Comparison of ENCODE assay signal across 8 cellular contexts in genomic region chr3:49689046-49689886, GRCh38. TPM values are rescaled to one million over a fixed set of nuclear protein-coding genes. Genes with fewer than 3 reads are reported as not detected.
DNase-seq lines count a peak whose midpoint lies in the region; ATAC-seq, FAIRE-seq and TF ChIP-seq lines count a peak whose summit lies in the region.

MST1 (minus strand) TSS chr3:49689474; CDS start chr3:49688691, 783 bp downstream.
RNF123 (plus strand) TSS chr3:49689557; CDS start chr3:49691166, 1,609 bp downstream.

- intact Hi-C loops in GM12878 (cut with micrococcal nuclease; ENCODE audit: unreplicated experiment) = no loop called here

- TSS peak; percentile 91 for BruUV-seq in GM12878 (replicated peaks; lab: Mats Ljungman, UMichigan)

- no peak within 1 kb of the TSS for H3K27ac ChIP-seq in SK-N-MC
- H3K27ac ChIP-seq in GM12878 (ENCODE audit: control insufficient read depth, insufficient read depth) = peak within 1 kb of the TSS; percentile 89
- peak within 1 kb of the TSS; percentile 54 to 94 (median 88) for H3K27ac ChIP-seq in skin epidermis

- in situ Hi-C loops in GM12878 (cut with MboI) = no loop called here

- H3K9me3 ChIP-seq in SK-N-MC (ENCODE audit: low read depth, low read length) (no peaks in the 10 kb centered on the region), GM12878 (replicated peaks; ENCODE audit: control insufficient read depth, insufficient read depth, low read length) (no peaks in the 10 kb centered on the region), iPS-15b (ENCODE audit: control insufficient read depth, insufficient read depth, low read length) (no peaks in the 10 kb centered on the region)

- SMC1A ChIA-PET in GM12878 (lab: Charles Lee; ENCODE audit: uncharacterized antibody, unreplicated experiment) = no interaction called here

- 2% methylated on average over 62 of the region's 63 CpGs for WGBS in GM12878 (ENCODE audit: insufficient coverage, insufficient replicate concordance, low lambda C conversion rate, missing lambda C conversion rate)

- H3K27me3 ChIP-seq in GM12878 (replicated peaks in 1 of 2; ENCODE audit: control insufficient read depth in 2 of 2, insufficient read depth in 2 of 2, low read length in 1 of 2) (no peaks in the 10 kb centered on the region), iPS-15b (ENCODE audit: control insufficient read depth, insufficient read depth, low read length) (no peaks in the 10 kb centered on the region)

- peak within 1 kb of the TSS; percentile 99 for H3K4me2 ChIP-seq in GM12878 (ENCODE audit: control insufficient read depth, insufficient read depth)

- TF ChIP-seq EP300 in GM12878 (IDR thresholded peaks at IDR 0.05; ENCODE audit: borderline replicate concordance in 1 of 2, control insufficient read depth in 1 of 2, low read depth in 2 of 2, low read length in 2 of 2) = no peak

- H3K36me3 ChIP-seq in SK-N-MC (ENCODE audit: insufficient read depth, low read length) (no peaks in the 10 kb centered on the region), GM12878 (ENCODE audit: control insufficient read depth in 2 of 2, insufficient read depth in 2 of 2, low read length in 1 of 2) (no peaks in the 10 kb centered on the region), iPS-15b (ENCODE audit: control insufficient read depth, insufficient read depth, low read length) (peaks cover 4% of the 10 kb centered on the region)

- ATAC-seq in HG02870 (IDR thresholded peaks at IDR 0.05; ENCODE audit: unreplicated experiment) = peak; percentile 59
- ATAC-seq in GM12878 = peak; percentile 87

- TF ChIP-seq POLR2A in GM12878 (IDR thresholded peaks at IDR 0.05; ENCODE audit: low read depth, low read length) = peak; percentile 83

- H3K9ac ChIP-seq in SK-N-MC (ENCODE audit: insufficient read length) (peak within 1 kb of the TSS; percentile 86), GM12878 (ENCODE audit: control insufficient read depth, insufficient read depth, low read length) (peak within 1 kb of the TSS; percentile 91), iPS-15b (ENCODE audit: low read depth, low read length) (peak within 1 kb of the TSS; percentile 60)

- H3K4me1 ChIP-seq in GM12878 (ENCODE audit: control insufficient read depth, insufficient read depth, low read length) (no peaks in the 10 kb centered on the region; the same call in 1 of the 2 replicates), iPS-15b (ENCODE audit: control insufficient read depth, insufficient read depth, low read length) (peaks cover 3% of the 10 kb centered on the region)

- RAD21 ChIA-PET in GM12878 (lab: Charles Lee; ENCODE audit: unreplicated experiment) = no interaction called here

- peak; percentile 48 for TF ChIP-seq CTCF in GM12874 (IDR thresholded peaks at IDR 0.05; ENCODE audit: insufficient read depth, low read depth, low read length)
- peak; percentile 23 to 46 (median 26); a peak in 2 of 6 replicates for TF ChIP-seq CTCF in GM12878 (IDR thresholded peaks at IDR 0.05 in 2 of 3, conservative IDR thresholded peaks at IDR 0.05 in 1 of 3; ENCODE audit: control insufficient read depth in 2 of 3, extremely low read depth in 1 of 3, insufficient read depth in 1 of 3, low read depth in 3 of 3, low read length in 3 of 3)

- H4K20me1 ChIP-seq in GM12878 (ENCODE audit: control insufficient read depth, insufficient read depth) = no peaks in the 10 kb centered on the region

- H2AFZ ChIP-seq in GM12878 (ENCODE audit: control insufficient read depth, low read depth, low read length) = peak within 1 kb of the TSS; percentile 98

- DNase-seq in SK-N-MC (ENCODE audit: low read depth, low spot score) (peak; percentile 26), GM12878 (ENCODE audit: low read depth, low spot score) (peak; percentile 59), NCI-H2081 treated with DMSO at 0.1 percent for 48 hours (lab: John Stamatoyannopoulos, UW) (no peak), NCI-H1105 treated with DMSO at 0.1 percent for 48 hours (lab: John Stamatoyannopoulos, UW) (no peak)

- peaks cover 14% of the 10 kb centered on the region for H3K79me2 ChIP-seq in GM12878 (ENCODE audit: control insufficient read depth, insufficient read depth, low read length)

- POLR2A ChIA-PET in GM12878 (lab: Charles Lee) = interaction anchor here (0.5 to 1.1 kb wide), 2 partner anchors 59 to 126 kb away, joined by 3 to 5 read pairs; no protein-coding TSS in a partner anchor

- H3K4me3 ChIP-seq in SK-N-MC (peak within 1 kb of the TSS; percentile 85), GM12878 (peak within 1 kb of the TSS; percentile 62), iPS-15b (ENCODE audit: low read depth, low read length) (peak within 1 kb of the TSS; percentile 82), skin epidermis (peak within 1 kb of the TSS; percentile 89 to 100 (median 98))

- TF ChIP-seq RAD21 in GM12878 (IDR thresholded peaks at IDR 0.05; ENCODE audit: insufficient read depth, low read depth, low read length) = no peak

- CTCF ChIA-PET in GM12878 (lab: Yijun Ruan, JAX) = interaction anchor here (0.6 to 1.3 kb wide), 3 partner anchors 14 to 354 kb away, joined by 3 read pairs; no protein-coding TSS in a partner anchor

- FAIRE-seq in GM12878 (lab: Jason Lieb, UNC) = no peak

TF ChIP-seq in GM12878, 131 proteins besides CTCF, POLR2A, EP300 and RAD21 (continues in another document):
- TF ChIP-seq EGR1 (IDR thresholded peaks at IDR 0.05; ENCODE audit: borderline replicate concordance in 1 of 2, low read depth in 2 of 2, low read length in 2 of 2) = peak in 1 of 2 experiments; percentile 17; a peak in 1 of 3 replicates
- TF ChIP-seq CREM (IDR thresholded peaks at IDR 0.05; ENCODE audit: low read depth) = peak; percentile 46; the same call in 1 of the 2 replicates
- TF ChIP-seq RB1 (IDR thresholded peaks at IDR 0.05; ENCODE audit: borderline replicate concordance) = peak; percentile 60; the same call in 1 of the 2 replicates
- TF ChIP-seq HCFC1 (IDR thresholded peaks at IDR 0.05; ENCODE audit: low read length) = peak; percentile 81
- TF ChIP-seq PBX3 (IDR thresholded peaks at IDR 0.05; ENCODE audit: insufficient replicate concordance, low read depth, low read length) = peak; percentile 3
- 0 out of 2 replicates have a peak, but pooled peaks have one; percentile 59 for TF ChIP-seq TARDBP (IDR thresholded peaks at IDR 0.05; ENCODE audit: borderline replicate concordance)
- no peak for TF ChIP-seq MEF2A (IDR thresholded peaks at IDR 0.05; ENCODE audit: insufficient read depth, low read depth, low read length)
- no peak for TF ChIP-seq ZNF217 (IDR thresholded peaks at IDR 0.05)
- peak; percentile 58; the same call in 1 of the 2 replicates for TF ChIP-seq NBN (IDR thresholded peaks at IDR 0.05)
- TF ChIP-seq NRF1 (conservative IDR thresholded peaks at IDR 0.05; ENCODE audit: low read depth, low read length) = peak; percentile 87

RNA-seq across cellular contexts. Expression of gene MST1, which starts in this region (rescaled TPM):
- 31.5 and 41.7 TPM in 2 replicates for total RNA-seq in GM12878 (2013; cell fraction: nucleolus; rRNA removed)
- total RNA-seq in GM12878 (2014; rRNA removed) (10.1 and 10.6 TPM in 2 replicates), GM12878 (2014; rRNA removed; fragmentation: Illumina TruSeq; extraction: Trizol) (2.3 and 3.0 TPM in 2 replicates), GM12878 (2021) (14.1 TPM in 2 replicates)
- 23.1 TPM for polyA plus RNA-seq in GM12878 (2011; ENCODE audit: low read depth)
- polyA plus RNA-seq in GM12878 (2011; rRNA removed) (13.4 and 24.2 TPM in 2 replicates), GM12878 (2014; fragmentation: Illumina TruSeq; extraction: Trizol) (1.6 and 3.4 TPM in 2 replicates), GM12878 (2014; fragmentation: Nextera tagmentation; extraction: Ambion mirVana) (1 to 10 TPM; 1.2 to 4.4 TPM), GM12878 (2014; rRNA removed) (20.8 and 25.5 TPM in 2 replicates), GM12878 (2016; fragmentation: Nextera tagmentation; extraction: Ambion mirVana) (1 to 10 TPM; 2.6 to 3.9 TPM)
- 16.4 and 28.7 TPM in 2 replicates for polyA plus RNA-seq in GM12878 (2011; cell fraction: cytosol; rRNA removed)
- polyA plus RNA-seq in GM12878 (2011; cell fraction: nucleus; rRNA removed) = 519 and 594 TPM in 2 replicates
- polyA plus RNA-seq in GM12878 (2012) = 38.8 and 51.3 TPM in 2 replicates
- polyA minus RNA-seq in GM12878 (2011; rRNA and poly(A)+ RNA removed) = 4.2 and 11.5 TPM in 2 replicates
- polyA minus RNA-seq in GM12878 (2011; cell fraction: cytosol; rRNA and poly(A)+ RNA removed) = 5.6 and 5.8 TPM in 2 replicates
- 44.7 and 55.5 TPM in 2 replicates for polyA minus RNA-seq in GM12878 (2011; cell fraction: nucleus; rRNA and poly(A)+ RNA removed)

RNA-seq across cellular contexts. Expression of gene RNF123, which starts in this region (rescaled TPM):
- 38.2 and 40.9 TPM in 2 replicates for total RNA-seq in GM12878 (2013; cell fraction: nucleolus; rRNA removed)
- 14.7 and 20.4 TPM in 2 replicates for total RNA-seq in GM12878 (2014; rRNA removed)
- 6.4 and 8.1 TPM in 2 replicates for total RNA-seq in GM12878 (2014; rRNA removed; fragmentation: Illumina TruSeq; extraction: Trizol)
- total RNA-seq in GM12878 (2021) = 28.7 and 31.5 TPM in 2 replicates
- 26.5 TPM for polyA plus RNA-seq in GM12878 (2011; ENCODE audit: low read depth)
- 8.1 and 20.0 TPM in 2 replicates for polyA plus RNA-seq in GM12878 (2011; rRNA removed)
- polyA plus RNA-seq in GM12878 (2011; cell fraction: cytosol; rRNA removed) = 22.3 and 30.2 TPM in 2 replicates
- 105 and 114 TPM in 2 replicates for polyA plus RNA-seq in GM12878 (2011; cell fraction: nucleus; rRNA removed)
- polyA plus RNA-seq in GM12878 (2012) = 5.7 and 8.9 TPM in 2 replicates
- polyA plus RNA-seq in GM12878 (2014; fragmentation: Illumina TruSeq; extraction: Trizol) = 6.4 and 12.1 TPM in 2 replicates
- polyA plus RNA-seq in GM12878 (2014; fragmentation: Nextera tagmentation; extraction: Ambion mirVana) = 1 to 10 TPM; 4.2 to 4.5 TPM
- 21.4 and 23.0 TPM in 2 replicates for polyA plus RNA-seq in GM12878 (2014; rRNA removed)
- polyA plus RNA-seq in GM12878 (2016; fragmentation: Nextera tagmentation; extraction: Ambion mirVana) = 10 to 100 TPM; 16.6 to 18.5 TPM
- 20.3 and 29.3 TPM in 2 replicates for polyA minus RNA-seq in GM12878 (2011; rRNA and poly(A)+ RNA removed)
- 13.1 and 13.6 TPM in 2 replicates for polyA minus RNA-seq in GM12878 (2011; cell fraction: cytosol; rRNA and poly(A)+ RNA removed)
- 31.8 and 67.1 TPM in 2 replicates for polyA minus RNA-seq in GM12878 (2011; cell fraction: nucleus; rRNA and poly(A)+ RNA removed)

Comparison
In these comparisons a context has a peak if more than half of its experiments do, and no peak if none do; other contexts are left out.
1. DNase-seq: peak in SK-N-MC (single experiment) and GM12878 (single experiment); none in NCI-H2081 treated with DMSO at 0.1 percent for 48 hours (single experiment) and NCI-H1105 treated with DMSO at 0.1 percent for 48 hours (single experiment).
2. Peak in every context shown above with its lines, with median percentiles within 50 percentile points of each other: H3K4me3 ChIP-seq and H3K9ac ChIP-seq.